Comparison of ENCODE assay signal across 14 cellular contexts in genomic region chr11:69539416-69540117, GRCh38. TPM values are rescaled to one million over a fixed set of nuclear protein-coding genes. Genes with fewer than 3 reads are reported as not detected.
DNase-seq lines count a peak whose midpoint lies in the region; ATAC-seq and TF ChIP-seq lines count a peak whose summit lies in the region.
"Had no signal": no experiment of that assay in that cellular context is flagged by ENCODE, and none has a peak within 500 bp of the region (broad histone marks: within the 10 kb centered on the region; RNA-seq: fewer than 3 reads in every experiment).

No MANE protein-coding gene starts in this region.

- H3K4me3 Mint-ChIP-seq in activated B cell treated with CpG ODN at 0.5 μM for 24 hours, result peak overlapping the region; percentile 19
- H3K4me3 Mint-ChIP-seq: central memory CD8-positive, alpha-beta T cell had no signal

- DNase-seq in COLO829 (ENCODE audit: low spot score), result peak; percentile 28
- DNase-seq in activated B cell treated with CpG ODN at 0.5 μM for 24 hours, result no peak
- DNase-seq in hypothalamus (lab: John Stamatoyannopoulos, UW), result peak in 32 of 51 donors; percentile 5 to 72 (median 40)
- peak in 1 of 2 donors; percentile 23 for DNase-seq in gastrocnemius medialis
- DNase-seq in HEK293T (ENCODE audit: extremely low spot score), result no peak
- no peak for DNase-seq in SHP77 (lab: John Stamatoyannopoulos, UW)
- DNase-seq: GOT3; NCI-H2029; small intestine; stimulated activated naive CD4-positive, alpha-beta T cell had no signal

- H3K9me3 Mint-ChIP-seq in activated B cell treated with CpG ODN at 0.5 μM for 24 hours, result no peaks in the 10 kb centered on the region
- H3K9me3 Mint-ChIP-seq: central memory CD8-positive, alpha-beta T cell had no signal

- peaks cover 9% of the 10 kb centered on the region for H3K4me1 Mint-ChIP-seq in activated B cell treated with CpG ODN at 0.5 μM for 24 hours
- H3K4me1 Mint-ChIP-seq: central memory CD8-positive, alpha-beta T cell had no signal

- in situ Hi-C loops in gastrocnemius medialis (cut with MboI; ENCODE audit: low sequenced_read_pairs in 4 of 4), result no loop called here

- TF ChIP-seq CTCF in activated B cell treated with CpG ODN at 0.5 μM for 24 hours (IDR thresholded peaks at IDR 0.05) (no peak), gastrocnemius medialis (IDR thresholded peaks at IDR 0.05 in 4 of 5, conservative IDR thresholded peaks at IDR 0.05 in 1 of 5) (no peak)

- H3K27me3 ChIP-seq in gastrocnemius medialis, result peaks cover 0 to 3% (median 0%) of the 10 kb centered on the region in 3 donors
- H3K27me3 ChIP-seq: SJSA1 had no signal

- ATAC-seq in activated B cell treated with CpG ODN at 0.5 μM for 24 hours (ENCODE audit: low read depth), result peak; percentile 14
- ATAC-seq in gastrocnemius medialis, result peak; percentile 33 to 44
- no peak for ATAC-seq in GM19452 (IDR thresholded peaks at IDR 0.05; ENCODE audit: unreplicated experiment)
- no peak for ATAC-seq in HG02571 (IDR thresholded peaks at IDR 0.05; ENCODE audit: unreplicated experiment)

- POLR2A ChIA-PET in activated B cell treated with CpG ODN at 0.5 μM for 24 hours (lab: Charles Lee) (interaction anchor here (0.6 kb wide), 1 partner anchor 333 kb away, joined by 3 read pairs; no protein-coding TSS in a partner anchor), HEK293T (lab: Yijun Ruan, JAX) (no interaction called here)

- H3K36me3 Mint-ChIP-seq in activated B cell treated with CpG ODN at 0.5 μM for 24 hours (ENCODE audit: low read depth), result no peaks in the 10 kb centered on the region

- H3K36me3 ChIP-seq in gastrocnemius medialis, result no peaks in the 10 kb centered on the region
- H3K36me3 ChIP-seq: SJSA1 had no signal

- H3K9me3 ChIP-seq in gastrocnemius medialis, result no peaks in the 10 kb centered on the region
- H3K9me3 ChIP-seq: SJSA1 had no signal

- peaks cover 20 to 22% of the 10 kb centered on the region in 2 donors for H3K4me1 ChIP-seq in gastrocnemius medialis

- intact Hi-C loops in activated B cell treated with CpG ODN at 0.5 μM for 24 hours (cut with micrococcal nuclease) (no loop called here), gastrocnemius medialis (cut with DNase I; ENCODE audit: low total_unique reads) (no loop called here)

- H3K4me3 ChIP-seq in gastrocnemius medialis, result peak overlapping the region in 3 of 4 donors; percentile 0 to 43 (median 21)
- H3K4me3 ChIP-seq: SJSA1 had no signal

- no peak for TF ChIP-seq POLR2A in gastrocnemius medialis (IDR thresholded peaks at IDR 0.05)

- no peak overlapping the region for H3K27ac Mint-ChIP-seq in activated B cell treated with CpG ODN at 0.5 μM for 24 hours

- peaks cover 2% of the 10 kb centered on the region for H3K27me3 Mint-ChIP-seq in activated B cell treated with CpG ODN at 0.5 μM for 24 hours

- CTCF ChIA-PET in activated B cell treated with CpG ODN at 0.5 μM for 24 hours (lab: Charles Lee), result no interaction called here
- CTCF ChIA-PET in HEK293T (lab: Yijun Ruan, JAX), result no interaction called here

- peak overlapping the region in 2 of 4 donors; percentile 28 to 54 for H3K27ac ChIP-seq in gastrocnemius medialis
- H3K27ac ChIP-seq: SJSA1 had no signal

TF ChIP-seq in HEK293T, 16 proteins besides CTCF, POLR2A, EP300 and RAD21:
- no peak for TF ChIP-seq FOXA1 (IDR thresholded peaks at IDR 0.05)
- TF ChIP-seq CTBP1 (IDR thresholded peaks at IDR 0.05; ENCODE audit: borderline replicate concordance), result no peak
- no peak for TF ChIP-seq L3MBTL2 (conservative IDR thresholded peaks at IDR 0.05)
- no peak for TF ChIP-seq SUZ12 (IDR thresholded peaks at IDR 0.05)
- no peak for TF ChIP-seq PKNOX1 (IDR thresholded peaks at IDR 0.05)
- no peak for TF ChIP-seq ELF4 (IDR thresholded peaks at IDR 0.05)
- no peak for TF ChIP-seq SP1 (IDR thresholded peaks at IDR 0.05)
- TF ChIP-seq NFRKB (IDR thresholded peaks at IDR 0.05), result no peak
- no peak for TF ChIP-seq FOXK2 (IDR thresholded peaks at IDR 0.05)
- TF ChIP-seq ARNT (IDR thresholded peaks at IDR 0.05), result no peak
- TF ChIP-seq ZNF384 (IDR thresholded peaks at IDR 0.05), result no peak
- TF ChIP-seq BHLHE40 (IDR thresholded peaks at IDR 0.05; ENCODE audit: borderline replicate concordance), result no peak

RNA-seq across cellular contexts. Expression of gene LINC01488, which starts 58.1 kb away (rescaled TPM):
- total RNA-seq in activated B cell treated with CpG ODN at 0.5 μM for 24 hours, result not detected in 2 replicates
- total RNA-seq in gastrocnemius medialis, result not detected

Comparison
In these comparisons a context has a peak if more than half of its experiments do, and no peak if none do; other contexts are left out.
1. DNase-seq: peak in COLO829 (single experiment) and hypothalamus (32 of 51); none in activated B cell treated with CpG ODN at 0.5 μM for 24 hours (single experiment), HEK293T (single experiment) and SHP77 (0 of 2).
2. ATAC-seq: peak in activated B cell treated with CpG ODN at 0.5 μM for 24 hours (single experiment) and gastrocnemius medialis (2 of 2); none in GM19452 (single experiment) and HG02571 (single experiment).